Comparison of ENCODE assay signal across 19 cellular contexts in the genomic region with DNA sequence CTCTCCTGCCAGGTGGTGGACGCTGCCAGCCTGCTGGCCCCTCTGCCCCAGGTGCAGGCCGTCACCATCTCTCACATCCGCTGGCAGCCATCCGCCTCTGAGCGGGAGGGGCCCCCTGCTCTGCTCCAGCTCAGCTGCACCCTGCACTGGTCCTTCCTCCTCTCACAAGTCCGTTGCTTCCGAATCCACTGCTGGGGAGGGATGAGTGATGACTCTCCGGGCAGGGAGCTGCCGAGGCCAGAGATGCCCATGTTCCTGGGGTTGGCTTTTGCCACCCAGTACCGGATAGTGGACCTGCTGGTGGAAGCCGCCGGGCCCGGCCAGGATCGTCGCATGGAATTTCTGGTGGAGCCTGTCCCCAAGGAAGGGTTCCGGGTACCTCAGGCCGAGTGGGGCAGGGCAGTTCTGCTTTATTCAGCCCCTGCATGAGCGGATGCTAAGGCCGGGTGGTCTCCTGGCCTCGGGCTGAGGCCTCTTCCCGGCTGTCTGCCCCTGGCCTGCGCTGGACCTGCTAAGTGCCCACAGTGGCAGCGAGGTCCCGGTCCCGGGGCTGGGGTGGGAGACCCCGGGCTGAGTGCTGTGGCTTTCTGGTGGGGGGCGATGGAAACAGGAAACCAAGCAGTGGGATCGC.
"Had no signal": no experiment of that assay in that cellular context is flagged by ENCODE, and none has a peak within 500 bp of the region (broad histone marks: within the 10 kb centered on the region; RNA-seq: fewer than 3 reads in every experiment).

No MANE protein-coding gene starts in this region.

- H3K4me1 Mint-ChIP-seq: memory B cell, neural crest cell had no signal

- H3K4me1 ChIP-seq: right lobe of liver, upper lobe of right lung had no signal

- H3K27me3 Mint-ChIP-seq: memory B cell; stimulated activated naive CD8-positive, alpha-beta T cell treated with anti-CD3 and anti-CD28 coated beads, Interleukin-15, Interleukin-2, amounts not matched to agents 100 ng/mL and 50 ng/mL, for 24 hours had no signal

- H3K4me3 Mint-ChIP-seq: memory B cell; mesothelial cell of epicardium; natural killer cell; neural crest cell; stimulated activated memory B cell treated with anti-CD40 and anti-IgM and Interleukin-4, amounts not matched to agents 10 μg/mL and 1 μg/mL and 100 μg/mL, for 72 hours; stimulated activated naive CD8-positive, alpha-beta T cell treated with anti-CD3 and anti-CD28 coated beads, Interleukin-15, Interleukin-2, amounts not matched to agents 100 ng/mL and 50 ng/mL, for 24 hours had no signal

- H3K27me3 ChIP-seq: dorsolateral prefrontal cortex, ovary, right lobe of liver, vagina had no signal

- H3K27ac ChIP-seq: epithelial cell of prostate, esophagus squamous epithelium, ovary, right lobe of liver, tibial artery, upper lobe of right lung, vagina had no signal

- DNase-seq: cortex of kidney; dorsolateral prefrontal cortex; effector CD8-positive, alpha-beta T cell; esophagus squamous epithelium; foreskin fibroblast; natural killer cell; ovary; stimulated activated CD4-positive, alpha-beta T cell treated with anti-CD3 and anti-CD28 coated beads, Interleukin-4, amount 100 ng/mL, for 1 hour; stimulated activated CD8-positive, alpha-beta memory T cell treated with anti-CD3 and anti-CD28 coated beads, Interleukin-4, amount 100 ng/mL, for 48 hours; tibial artery; upper lobe of right lung had no signal

- H3K9me3 Mint-ChIP-seq: memory B cell; mesothelial cell of epicardium; natural killer cell; neural crest cell; stimulated activated memory B cell treated with anti-CD40 and anti-IgM and Interleukin-4, amounts not matched to agents 10 μg/mL and 1 μg/mL and 100 μg/mL, for 72 hours; stimulated activated naive CD8-positive, alpha-beta T cell treated with anti-CD3 and anti-CD28 coated beads, Interleukin-15, Interleukin-2, amounts not matched to agents 100 ng/mL and 50 ng/mL, for 24 hours had no signal

- H3K27ac Mint-ChIP-seq: memory B cell; mesothelial cell of epicardium; natural killer cell; stimulated activated memory B cell treated with anti-CD40 and anti-IgM and Interleukin-4, amounts not matched to agents 10 μg/mL and 1 μg/mL and 100 μg/mL, for 72 hours; stimulated activated naive CD8-positive, alpha-beta T cell treated with anti-CD3 and anti-CD28 coated beads, Interleukin-15, Interleukin-2, amounts not matched to agents 100 ng/mL and 50 ng/mL, for 24 hours had no signal

- H3K36me3 Mint-ChIP-seq: natural killer cell had no signal

- ATAC-seq: natural killer cell; right lobe of liver; stimulated activated memory B cell treated with anti-CD40 and anti-IgM and Interleukin-4, amounts not matched to agents 10 μg/mL and 1 μg/mL and 100 μg/mL, for 72 hours; upper lobe of right lung had no signal

- H3K4me3 ChIP-seq: dorsolateral prefrontal cortex, esophagus squamous epithelium, ovary, right lobe of liver, tibial artery, upper lobe of right lung, vagina had no signal

- H3K36me3 ChIP-seq: ovary had no signal

- H3K9me3 ChIP-seq: esophagus squamous epithelium, ovary, right lobe of liver, tibial artery, upper lobe of right lung, vagina had no signal
